ENCODE assay signal across 1 cellular context in genomic region chr19:531009-531752, GRCh38.
TF ChIP-seq lines count a peak whose summit lies in the region.

No MANE protein-coding gene starts in this region.

TF ChIP-seq in K562, 482 proteins besides CTCF, POLR2A, EP300 and RAD21 (continued from another document and continues in another):
- peak in 1 of 2 experiments; percentile 90; a peak in 2 of 4 replicates for TF ChIP-seq ZNF639 (CRISPR knock-in tag; conservative IDR thresholded peaks at IDR 0.05 in 1 of 2, IDR thresholded peaks at IDR 0.05 in 1 of 2)
- no peak for TF ChIP-seq STAT5A (IDR thresholded peaks at IDR 0.05; ENCODE audit: borderline replicate concordance, low read length)
- peak; percentile 4; the same call in 1 of the 2 replicates for TF ChIP-seq HMGXB4 (CRISPR knock-in tag; IDR thresholded peaks at IDR 0.05)
- TF ChIP-seq ZBTB17 (CRISPR knock-in tag; IDR thresholded peaks at IDR 0.05), result peak; percentile 77; the same call in 1 of the 2 replicates
- TF ChIP-seq SIN3B (IDR thresholded peaks at IDR 0.05; ENCODE audit: low read depth), result peak; percentile 52; the same call in 1 of the 2 replicates
- no peak for TF ChIP-seq CLOCK (CRISPR knock-in tag; IDR thresholded peaks at IDR 0.05; ENCODE audit: borderline replicate concordance)
- TF ChIP-seq ZBTB9 (CRISPR knock-in tag; IDR thresholded peaks at IDR 0.05), result peak; percentile 64; the same call in 1 of the 2 replicates
- 0 out of 4 replicates have a peak, but pooled peaks of 1 of the 2 experiments have one; percentile 21 for TF ChIP-seq MLX (CRISPR knock-in tag; conservative IDR thresholded peaks at IDR 0.05)
- 0 out of 4 replicates have a peak, but pooled peaks of 1 of the 2 experiments have one; percentile 13 for TF ChIP-seq SRF (CRISPR knock-in tag; IDR thresholded peaks at IDR 0.05)
- TF ChIP-seq ZNF282 (CRISPR knock-in tag; IDR thresholded peaks at IDR 0.05), result no peak
- no peak for TF ChIP-seq ZNF778 (CRISPR knock-in tag; IDR thresholded peaks at IDR 0.05)
- TF ChIP-seq NCOA1 (IDR thresholded peaks at IDR 0.05; ENCODE audit: low read depth), result no peak
- peak; percentile 40; the same call in 1 of the 2 replicates for TF ChIP-seq NKRF (IDR thresholded peaks at IDR 0.05; ENCODE audit: borderline replicate concordance)
- 0 out of 2 replicates have a peak, but pooled peaks have one; percentile 74 for TF ChIP-seq REST (CRISPR knock-in tag; IDR thresholded peaks at IDR 0.05; ENCODE audit: low read depth)
- TF ChIP-seq CTBP1 (IDR thresholded peaks at IDR 0.05; ENCODE audit: borderline replicate concordance), result peak; percentile 78
- TF ChIP-seq POLR2G (IDR thresholded peaks at IDR 0.05; ENCODE audit: low read depth, low read length), result peak; percentile 86
- no peak for TF ChIP-seq PCBP2 (IDR thresholded peaks at IDR 0.05; ENCODE audit: low read depth, low read length, poor library complexity, severe bottlenecking)
- no peak for TF ChIP-seq HIVEP1 (CRISPR knock-in tag; IDR thresholded peaks at IDR 0.05)
- no peak for TF ChIP-seq BCOR (IDR thresholded peaks at IDR 0.05)
- peak; percentile 34 for TF ChIP-seq PCBP1 (IDR thresholded peaks at IDR 0.05; ENCODE audit: low read depth, low read length, poor library complexity, severe bottlenecking)
- TF ChIP-seq MTF1 (CRISPR knock-in tag; IDR thresholded peaks at IDR 0.05; ENCODE audit: borderline replicate concordance), result no peak
- peak; percentile 61 for TF ChIP-seq GMEB1 (CRISPR knock-in tag; IDR thresholded peaks at IDR 0.05)
- TF ChIP-seq ZNF589 (CRISPR knock-in tag; IDR thresholded peaks at IDR 0.05; ENCODE audit: low read depth), result no peak
- no peak for TF ChIP-seq PTBP1 (IDR thresholded peaks at IDR 0.05; ENCODE audit: low read depth, low read length)
- peak; percentile 10 to 95; a peak in 2 of 4 replicates for TF ChIP-seq MAZ (CRISPR knock-in tag; conservative IDR thresholded peaks at IDR 0.05 in 1 of 2, IDR thresholded peaks at IDR 0.05 in 1 of 2)
- TF ChIP-seq SLC30A9 (CRISPR knock-in tag; IDR thresholded peaks at IDR 0.05), result 0 out of 2 replicates have a peak, but pooled peaks have one; percentile 35
- peak; percentile 73; the same call in 1 of the 2 replicates for TF ChIP-seq SMAD4 (CRISPR knock-in tag; conservative IDR thresholded peaks at IDR 0.05)
- peak; percentile 51 for TF ChIP-seq GABPB1 (CRISPR knock-in tag; IDR thresholded peaks at IDR 0.05)
- peak; percentile 28 for TF ChIP-seq CCNT2 (IDR thresholded peaks at IDR 0.05; ENCODE audit: borderline replicate concordance, extremely low read depth, insufficient read length, low read depth, low read length)
- TF ChIP-seq TBL1XR1 (IDR thresholded peaks at IDR 0.05; ENCODE audit: low read length in 2 of 2), result 0 out of 4 replicates have a peak, but pooled peaks of 1 of the 2 experiments have one; percentile 17
- no peak for TF ChIP-seq ATF1 (CRISPR knock-in tag; IDR thresholded peaks at IDR 0.05)
- peak; percentile 91 for TF ChIP-seq ATF1 (tag; IDR thresholded peaks at IDR 0.05)
- TF ChIP-seq ELK1 (CRISPR knock-in tag; IDR thresholded peaks at IDR 0.05), result 0 out of 2 replicates have a peak, but pooled peaks have one; percentile 45
- TF ChIP-seq USF1 (CRISPR knock-in tag; IDR thresholded peaks at IDR 0.05), result no peak
- TF ChIP-seq SP1 (CRISPR knock-in tag; IDR thresholded peaks at IDR 0.05), result peak; percentile 39; the same call in 1 of the 2 replicates
- peak; percentile 48; the same call in 1 of the 2 replicates for TF ChIP-seq GABPA (tag; conservative IDR thresholded peaks at IDR 0.05; ENCODE audit: low read depth)
- peak; percentile 87; the same call in 1 of the 2 replicates for TF ChIP-seq ZNF449 (CRISPR knock-in tag; IDR thresholded peaks at IDR 0.05)
- TF ChIP-seq MXI1 (IDR thresholded peaks at IDR 0.05; ENCODE audit: low read depth, low read length), result peak; percentile 70; the same call in 1 of the 2 replicates
